ENCODE assay signal across 13 cellular contexts in genomic region chr22:47610281-47610680, GRCh38.
DNase-seq lines count a peak whose midpoint lies in the region; ATAC-seq and TF ChIP-seq lines count a peak whose summit lies in the region.
"Had no signal": no experiment of that assay in that cellular context is flagged by ENCODE, and none has a peak within 500 bp of the region (broad histone marks: within the 10 kb centered on the region; RNA-seq: fewer than 3 reads in every experiment).

No MANE protein-coding gene starts in this region.

- H2AK5ac ChIP-seq in neuronal stem cell (ENCODE audit: low read depth, low read length), result peak overlapping the region; percentile 22

- H4K8ac ChIP-seq in neuronal stem cell (ENCODE audit: low read depth, low read length), result no peak overlapping the region

- no peaks in the 10 kb centered on the region for H3K36me3 ChIP-seq in neuronal stem cell (replicated peaks in 1 of 2; ENCODE audit: control insufficient read depth in 2 of 2, insufficient read depth in 2 of 2, low read length in 2 of 2)
- no peaks in the 10 kb centered on the region for H3K36me3 ChIP-seq in upper lobe of right lung
- H3K36me3 ChIP-seq: BLaER1 treated with 17β-estradiol and CSF1 and Interleukin-3, amounts not matched to agents 10 nM and 100 nM; HAP-1 had no signal

- no peak overlapping the region for H2BK15ac ChIP-seq in neuronal stem cell (ENCODE audit: low read length)

- ATAC-seq in activated naive CD4-positive, alpha-beta T cell treated with anti-CD3 and anti-CD28 coated beads, Interleukin-2, amount 50 U/mL, for 72 hours, result peak; percentile 34 to 50
- peak; percentile 26 for ATAC-seq in activated T-helper 17 cell treated with anti-CD3 and anti-CD28 coated beads, Interleukin-2, amount 50 U/mL, for 72 hours (replicated peaks)
- no peak for ATAC-seq in upper lobe of right lung

- no peak overlapping the region for H2AFZ ChIP-seq in neuronal stem cell (ENCODE audit: low read length)

- no peak overlapping the region for H3K27ac Mint-ChIP-seq in activated naive CD4-positive, alpha-beta T cell treated with anti-CD3 and anti-CD28 coated beads, Interleukin-2, amount 50 U/mL, for 72 hours
- H3K27ac Mint-ChIP-seq in activated T-helper 17 cell treated with anti-CD3 and anti-CD28 coated beads, Interleukin-2, amount 50 U/mL, for 72 hours, result no peak overlapping the region
- no peak overlapping the region for H3K27ac Mint-ChIP-seq in HFFc6
- H3K27ac Mint-ChIP-seq: CD4-positive, alpha-beta T cell had no signal

- H3K4me3 ChIP-seq in neuronal stem cell (ENCODE audit: low read length in 2 of 2) (no peak overlapping the region), upper lobe of right lung (no peak overlapping the region)
- H3K4me3 ChIP-seq: BLaER1 treated with 17β-estradiol and CSF1 and Interleukin-3, amounts not matched to agents 10 nM and 100 nM; HAP-1 had no signal

- TF ChIP-seq CTCF in upper lobe of right lung (IDR thresholded peaks at IDR 0.05) (no peak), GM13977 (IDR thresholded peaks at IDR 0.05; ENCODE audit: extremely low read depth, insufficient read depth, missing control alignments) (no peak), HFFc6 (IDR thresholded peaks at IDR 0.05) (no peak)

- peaks cover 8% of the 10 kb centered on the region for H3K27me3 Mint-ChIP-seq in activated T-helper 17 cell treated with anti-CD3 and anti-CD28 coated beads, Interleukin-2, amount 50 U/mL, for 72 hours
- peaks cover 3% of the 10 kb centered on the region; the same call in 1 of the 2 replicates for H3K27me3 Mint-ChIP-seq in HFFc6 (ENCODE audit: insufficient read depth)

- H3K4me3 Mint-ChIP-seq in activated T-helper 17 cell treated with anti-CD3 and anti-CD28 coated beads, Interleukin-2, amount 50 U/mL, for 72 hours, result no peak overlapping the region
- no peak overlapping the region for H3K4me3 Mint-ChIP-seq in HFFc6
- H3K4me3 Mint-ChIP-seq: CD4-positive, alpha-beta T cell had no signal

- H3K36me3 Mint-ChIP-seq in activated naive CD4-positive, alpha-beta T cell treated with anti-CD3 and anti-CD28 coated beads, Interleukin-2, amount 50 U/mL, for 72 hours, result no peaks in the 10 kb centered on the region
- no peaks in the 10 kb centered on the region for H3K36me3 Mint-ChIP-seq in activated T-helper 17 cell treated with anti-CD3 and anti-CD28 coated beads, Interleukin-2, amount 50 U/mL, for 72 hours (ENCODE audit: low read depth)
- peaks cover 8% of the 10 kb centered on the region; the same call in 1 of the 2 replicates for H3K36me3 Mint-ChIP-seq in HFFc6 (ENCODE audit: low read depth)

- no peak overlapping the region for H2BK12ac ChIP-seq in neuronal stem cell (ENCODE audit: low read length)

- no peak for DNase-seq in activated naive CD4-positive, alpha-beta T cell treated with anti-CD3 and anti-CD28 coated beads, Interleukin-2, amount 50 U/mL, for 72 hours (ENCODE audit: low spot score in 2 of 2)
- no peak for DNase-seq in activated naive CD4-positive, alpha-beta T cell treated with Interleukin-2 at 50 U/mL for 16 hours
- no peak for DNase-seq in neuronal stem cell (ENCODE audit: low spot score)
- peak; percentile 50 for DNase-seq in upper lobe of right lung
- no peak for DNase-seq in GM13977 (ENCODE audit: low spot score)
- no peak for DNase-seq in HFFc6
- DNase-seq: ACHN; CD4-positive, alpha-beta T cell; DMS79 treated with DMSO at 0.1 percent for 48 hours; EL had no signal

- peak overlapping the region; percentile 36 for H3K18ac ChIP-seq in neuronal stem cell (ENCODE audit: low read length)

- in situ Hi-C loops in GM13977 (cut with MboI; ENCODE audit: low pct_unique_long_range_greater_than_20kb, low sequenced_read_pairs, unreplicated experiment), result no loop called here

- intact Hi-C loops in upper lobe of right lung (cut with DNase I), result no loop called here

- no CpG with 5 or more reads among the region's 12 CpGs for WGBS in neuronal stem cell (ENCODE audit: extremely low coverage in 2 of 2, insufficient read length in 2 of 2, insufficient replicate concordance in 1 of 2), 2 donors

- H3K4ac ChIP-seq in neuronal stem cell (ENCODE audit: low read length), result no peak overlapping the region

- no peaks in the 10 kb centered on the region for H3K9me3 Mint-ChIP-seq in activated naive CD4-positive, alpha-beta T cell treated with anti-CD3 and anti-CD28 coated beads, Interleukin-2, amount 50 U/mL, for 72 hours
- H3K9me3 Mint-ChIP-seq in activated T-helper 17 cell treated with anti-CD3 and anti-CD28 coated beads, Interleukin-2, amount 50 U/mL, for 72 hours, result peaks cover 5% of the 10 kb centered on the region
- H3K9me3 Mint-ChIP-seq in HFFc6, result peaks cover 34% of the 10 kb centered on the region
- H3K9me3 Mint-ChIP-seq: CD4-positive, alpha-beta T cell had no signal

- no peaks in the 10 kb centered on the region for H3K4me1 ChIP-seq in neuronal stem cell (ENCODE audit: control insufficient read depth in 2 of 2, insufficient read depth in 1 of 2, low read depth in 1 of 2, low read length in 2 of 2)
- no peaks in the 10 kb centered on the region for H3K4me1 ChIP-seq in upper lobe of right lung
- H3K4me1 ChIP-seq: HAP-1 had no signal

- no peak overlapping the region for H3K4me2 ChIP-seq in neuronal stem cell (ENCODE audit: insufficient read depth, low read length, poor library complexity, severe bottlenecking)
- H3K4me2 ChIP-seq: BLaER1 treated with 17β-estradiol and CSF1 and Interleukin-3, amounts not matched to agents 10 nM and 100 nM had no signal

- H3K4me1 Mint-ChIP-seq in activated T-helper 17 cell treated with anti-CD3 and anti-CD28 coated beads, Interleukin-2, amount 50 U/mL, for 72 hours, result no peaks in the 10 kb centered on the region
- H3K4me1 Mint-ChIP-seq in HFFc6 (ENCODE audit: low read depth), result no peaks in the 10 kb centered on the region

- no peaks in the 10 kb centered on the region for H3K79me1 ChIP-seq in neuronal stem cell (ENCODE audit: low read depth, low read length)

- H2BK5ac ChIP-seq in neuronal stem cell (ENCODE audit: low read length), result no peak overlapping the region

- peaks cover 0 to 2% (median 0%) of the 10 kb centered on the region in 3 experiments for H3K27me3 ChIP-seq in neuronal stem cell (ENCODE audit: control insufficient read depth in 3 of 3, insufficient read depth in 3 of 3, low read depth in 1 of 3, low read length in 3 of 3)
- H3K27me3 ChIP-seq in upper lobe of right lung, result peaks cover 5% of the 10 kb centered on the region
- H3K27me3 ChIP-seq: BLaER1 treated with 17β-estradiol and CSF1 and Interleukin-3, amounts not matched to agents 10 nM and 100 nM had no signal

- H2BK120ac ChIP-seq in neuronal stem cell (ENCODE audit: low read depth, low read length), result no peak overlapping the region

- no peak overlapping the region for H4K91ac ChIP-seq in neuronal stem cell (ENCODE audit: low read depth, low read length, poor library complexity)

- no peak overlapping the region for H3K14ac ChIP-seq in neuronal stem cell (ENCODE audit: low read length)

- H3K27ac ChIP-seq in neuronal stem cell (replicated peaks; ENCODE audit: low read length), result no peak overlapping the region
- no peak overlapping the region for H3K27ac ChIP-seq in upper lobe of right lung
- H3K27ac ChIP-seq: BLaER1 treated with 17β-estradiol and CSF1 and Interleukin-3, amounts not matched to agents 10 nM and 100 nM had no signal

- peaks cover 0 to 4% of the 10 kb centered on the region in 2 donors for H3K9me3 ChIP-seq in neuronal stem cell (replicated peaks in 1 of 2; ENCODE audit: control insufficient read depth in 2 of 2, insufficient read depth in 1 of 2, low read depth in 1 of 2, low read length in 2 of 2)
- no peaks in the 10 kb centered on the region for H3K9me3 ChIP-seq in upper lobe of right lung
- H3K9me3 ChIP-seq: BLaER1 treated with 17β-estradiol and CSF1 and Interleukin-3, amounts not matched to agents 10 nM and 100 nM; HAP-1 had no signal

- H3K9ac ChIP-seq in neuronal stem cell (ENCODE audit: low read depth, low read length, poor library complexity), result no peak overlapping the region
- H3K9ac ChIP-seq: BLaER1 treated with 17β-estradiol and CSF1 and Interleukin-3, amounts not matched to agents 10 nM and 100 nM had no signal

- H3K23ac ChIP-seq in neuronal stem cell (ENCODE audit: low read depth, low read length, poor library complexity), result peak overlapping the region; percentile 40
